27 cellular contexts compared by ENCODE assay signal in the genomic region with DNA sequence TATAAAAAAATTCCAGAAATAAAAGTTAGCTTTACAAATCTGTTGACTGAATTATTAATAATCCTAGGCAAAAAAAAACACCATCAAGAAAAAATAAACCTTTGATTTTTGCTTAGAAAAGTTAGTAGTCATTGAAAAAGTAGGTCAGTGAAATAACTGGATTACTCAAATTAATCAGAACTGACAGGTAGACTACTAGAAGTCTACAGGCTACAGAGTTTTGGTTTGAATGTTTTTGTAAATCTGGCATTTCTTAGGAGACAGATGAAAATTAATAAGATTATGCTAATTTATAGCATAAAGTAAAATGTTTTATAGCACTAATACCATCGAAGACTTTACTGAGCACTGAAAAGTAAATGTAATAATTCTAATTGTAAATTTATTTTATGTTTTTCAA.
"Had no signal": no experiment of that assay in that cellular context is flagged by ENCODE, and none has a peak within 500 bp of the region (broad histone marks: within the 10 kb centered on the region; RNA-seq: fewer than 3 reads in every experiment).

No MANE protein-coding gene starts in this region.

- H3K27ac ChIP-seq: foreskin keratinocyte, parathyroid adenoma, prostate gland, right lobe of liver, spleen, tibial artery, upper lobe of left lung, uterus had no signal

- ATAC-seq: foreskin keratinocyte; left colon; left ventricle myocardium superior; right lobe of liver; stimulated activated memory B cell treated with anti-CD40 and anti-IgM and Interleukin-4, amounts not matched to agents 10 μg/mL and 1 μg/mL and 100 μg/mL, for 72 hours had no signal

- H3K79me2 ChIP-seq: parathyroid adenoma had no signal

- H3K4me1 Mint-ChIP-seq: endodermal cell had no signal

- FAIRE-seq: endothelial cell of umbilical vein had no signal

- H3K27me3 ChIP-seq: foreskin keratinocyte, right lobe of liver, tibial artery, upper lobe of left lung, uterus had no signal

- H3K9me3 ChIP-seq: prostate gland, right lobe of liver, spleen, tibial artery, upper lobe of left lung, uterus had no signal

- H2AFZ ChIP-seq: parathyroid adenoma had no signal

- H3K9ac ChIP-seq: parathyroid adenoma had no signal

- H3K4me3 ChIP-seq: lung, prostate gland, right lobe of liver, spleen, tibial artery, upper lobe of left lung, uterus had no signal

- H3K9me3 Mint-ChIP-seq: endodermal cell; naive B cell; nephron progenitor cell; stimulated activated memory B cell treated with anti-CD40 and anti-IgM and Interleukin-4, amounts not matched to agents 10 μg/mL and 1 μg/mL and 100 μg/mL, for 72 hours; stimulated activated naive CD8-positive, alpha-beta T cell treated with anti-CD3 and anti-CD28 coated beads, Interleukin-15, Interleukin-2, amounts not matched to agents 100 ng/mL and 50 ng/mL, for 24 hours had no signal

- H3K36me3 Mint-ChIP-seq: naive B cell; stimulated activated memory B cell treated with anti-CD40 and anti-IgM and Interleukin-4, amounts not matched to agents 10 μg/mL and 1 μg/mL and 100 μg/mL, for 72 hours had no signal

- H3K27ac Mint-ChIP-seq: endodermal cell; nephron progenitor cell; stimulated activated memory B cell treated with anti-CD40 and anti-IgM and Interleukin-4, amounts not matched to agents 10 μg/mL and 1 μg/mL and 100 μg/mL, for 72 hours; stimulated activated naive CD8-positive, alpha-beta T cell treated with anti-CD3 and anti-CD28 coated beads, Interleukin-15, Interleukin-2, amounts not matched to agents 100 ng/mL and 50 ng/mL, for 24 hours had no signal

- H3K4me1 ChIP-seq: foreskin keratinocyte, parathyroid adenoma, prostate gland, right lobe of liver, tibial artery, upper lobe of left lung, uterus had no signal

- DNase-seq: dermis blood vessel endothelial cell; effector CD4-positive, alpha-beta T cell; endodermal cell; erythroblast; foreskin keratinocyte; head of caudate nucleus; hippocampal formation; left colon; left ventricle myocardium superior; mesenchymal stem cell; midbrain; naive B cell; nephron progenitor cell; right lobe of liver; spleen; stimulated activated CD4-positive, alpha-beta T cell treated with anti-CD3 and anti-CD28 coated beads, Interleukin-15, amount 100 ng/mL, for 24 hours; stimulated activated CD4-positive, alpha-beta T cell treated with anti-CD3 and anti-CD28 coated beads, Interleukin-1b, Interleukin-23, amount 100 ng/mL, for 48 hours; stimulated activated CD4-positive, alpha-beta T cell treated with anti-CD3 and anti-CD28 coated beads, Interleukin-4, amount 100 ng/mL, for 24 hours; tibial artery; upper lobe of left lung; uterus had no signal

- H3K4me3 Mint-ChIP-seq: endodermal cell; nephron progenitor cell; stimulated activated memory B cell treated with anti-CD40 and anti-IgM and Interleukin-4, amounts not matched to agents 10 μg/mL and 1 μg/mL and 100 μg/mL, for 72 hours; stimulated activated naive CD8-positive, alpha-beta T cell treated with anti-CD3 and anti-CD28 coated beads, Interleukin-15, Interleukin-2, amounts not matched to agents 100 ng/mL and 50 ng/mL, for 24 hours had no signal

- H3K36me3 ChIP-seq: prostate gland, right lobe of liver, spleen, tibial artery, upper lobe of left lung, uterus had no signal
